In the genomic region with DNA sequence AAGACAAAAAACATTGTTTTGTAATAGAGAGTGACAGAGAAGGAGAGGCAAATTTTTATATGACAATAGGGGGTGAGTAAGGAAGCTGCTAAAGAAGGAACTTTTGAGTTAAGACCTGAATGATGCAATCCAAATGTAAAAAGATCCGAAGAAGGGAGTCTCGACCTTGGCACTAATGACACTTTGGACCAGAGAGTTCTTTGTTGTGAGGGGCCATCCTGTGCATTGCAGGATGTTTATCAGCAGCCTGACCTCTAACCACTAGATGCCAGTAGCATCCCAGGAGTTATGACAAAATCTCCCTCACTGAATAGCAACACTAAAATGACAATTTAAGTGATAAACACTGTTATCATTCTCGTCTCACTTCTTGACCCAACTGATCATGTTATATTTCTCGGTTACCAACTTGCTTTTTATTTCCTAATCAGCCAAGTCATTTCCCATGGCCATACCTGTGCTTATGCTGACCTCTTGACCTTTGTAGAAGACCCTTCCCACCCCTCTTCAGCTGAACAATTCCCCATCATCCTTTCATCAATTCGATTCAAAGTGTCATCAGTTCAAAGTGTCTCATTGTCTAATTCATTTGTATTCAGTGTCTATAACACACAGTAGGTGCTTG, we compare ENCODE assay signal across 13 cellular contexts. TPM values are rescaled to one million over a fixed set of nuclear protein-coding genes. Genes with fewer than 3 reads are reported as not detected.
DNase-seq lines count a peak whose midpoint lies in the region; ATAC-seq and TF ChIP-seq lines count a peak whose summit lies in the region.
"Had no signal": no experiment of that assay in that cellular context is flagged by ENCODE, and none has a peak within 500 bp of the region (broad histone marks: within the 10 kb centered on the region; RNA-seq: fewer than 3 reads in every experiment).

No MANE protein-coding gene starts in this region.

- peak; percentile 57 for ATAC-seq in stimulated activated naive CD8-positive, alpha-beta T cell treated with anti-CD3 and anti-CD28 coated beads, Interleukin-15, amount 100 ng/mL, for 72 hours
- no peak for ATAC-seq in stimulated activated naive CD8-positive, alpha-beta T cell treated with anti-CD3 and anti-CD28 coated beads, Interleukin-15, Interleukin-2, amounts not matched to agents 100 U/mL and 50 U/mL, for 24 hours
- ATAC-seq in RWPE2 (ENCODE audit: low read depth) (no peak), GM21529 (IDR thresholded peaks at IDR 0.05; ENCODE audit: unreplicated experiment) (no peak)
- ATAC-seq: left colon had no signal

- no peaks in the 10 kb centered on the region for H3K36me3 Mint-ChIP-seq in CD4-positive, alpha-beta memory T cell

- peak in 1 of 2 donors; percentile 3 for DNase-seq in stimulated activated naive CD8-positive, alpha-beta T cell treated with anti-CD3 and anti-CD28 coated beads, Interleukin-15, amount 100 ng/mL, for 72 hours
- DNase-seq in stimulated activated naive CD8-positive, alpha-beta T cell treated with anti-CD3 and anti-CD28 coated beads, Interleukin-15, Interleukin-2, amounts not matched to agents 100 U/mL and 50 U/mL, for 24 hours = no peak
- DNase-seq in RWPE2 (ENCODE audit: low spot score) (no peak), fibroblast of peridontal ligament (ENCODE audit: extremely low read depth) (peak; percentile 53), iPS-NIHi11 (ENCODE audit: low spot score) (no peak), glomerular visceral epithelial cell (ENCODE audit: extremely low spot score) (no peak)
- DNase-seq in CD4-positive, alpha-beta memory T cell = no peak
- DNase-seq: activated T-cell treated with anti-CD3 and anti-CD28 coated beads, Interleukin-2, amount 50 U/mL, for 48 hours; effector CD8-positive, alpha-beta T cell; left colon; T-helper 2 cell had no signal

- intact Hi-C loops in CD4-positive, alpha-beta memory T cell (cut with micrococcal nuclease) = no loop called here

- H3K4me1 ChIP-seq in RWPE2 (ENCODE audit: insufficient read depth, poor library complexity, severe bottlenecking) = no peaks in the 10 kb centered on the region
- no peaks in the 10 kb centered on the region for H3K4me1 ChIP-seq in CD4-positive, alpha-beta memory T cell (ENCODE audit: insufficient read depth, low read length)

- POLR2A ChIA-PET in CD4-positive, alpha-beta memory T cell (lab: Charles Lee; ENCODE audit: partially characterized antibody) = no interaction called here

- no peaks in the 10 kb centered on the region for H3K9me3 Mint-ChIP-seq in stimulated activated naive CD8-positive, alpha-beta T cell treated with anti-CD3 and anti-CD28 coated beads, Interleukin-15, amount 100 ng/mL, for 72 hours
- H3K9me3 Mint-ChIP-seq in CD4-positive, alpha-beta memory T cell = no peaks in the 10 kb centered on the region

- TF ChIP-seq CTCF in RWPE2 (IDR thresholded peaks at IDR 0.05; ENCODE audit: poor library complexity, severe bottlenecking) = peak; percentile 36

- no peaks in the 10 kb centered on the region for H3K4me1 Mint-ChIP-seq in stimulated activated naive CD8-positive, alpha-beta T cell treated with anti-CD3 and anti-CD28 coated beads, Interleukin-15, amount 100 ng/mL, for 72 hours
- no peaks in the 10 kb centered on the region for H3K4me1 Mint-ChIP-seq in CD4-positive, alpha-beta memory T cell

- peaks cover 57% of the 10 kb centered on the region for H3K27me3 Mint-ChIP-seq in stimulated activated naive CD8-positive, alpha-beta T cell treated with anti-CD3 and anti-CD28 coated beads, Interleukin-15, amount 100 ng/mL, for 72 hours
- peaks cover 11 to 19% of the 10 kb centered on the region in 2 donors for H3K27me3 Mint-ChIP-seq in CD4-positive, alpha-beta memory T cell

- H3K27me3 ChIP-seq in RWPE2 (ENCODE audit: insufficient read depth, poor library complexity, severe bottlenecking) = no peaks in the 10 kb centered on the region
- H3K27me3 ChIP-seq in CD4-positive, alpha-beta memory T cell (ENCODE audit: insufficient read depth, low read length) = no peaks in the 10 kb centered on the region
- H3K27me3 ChIP-seq: right atrium auricular region had no signal

- H3K9me3 ChIP-seq in RWPE2 (ENCODE audit: severe bottlenecking) = no peaks in the 10 kb centered on the region
- no peaks in the 10 kb centered on the region for H3K9me3 ChIP-seq in CD4-positive, alpha-beta memory T cell (ENCODE audit: control insufficient read depth in 1 of 2, low read length in 2 of 2)
- H3K9me3 ChIP-seq: right atrium auricular region had no signal

- CTCF ChIA-PET in CD4-positive, alpha-beta memory T cell (lab: Charles Lee; ENCODE audit: partially characterized antibody) = no interaction called here

- H3K36me3 ChIP-seq in RWPE2 (ENCODE audit: low read depth) = no peaks in the 10 kb centered on the region
- no peaks in the 10 kb centered on the region for H3K36me3 ChIP-seq in CD4-positive, alpha-beta memory T cell (ENCODE audit: insufficient read depth, low read length)
- H3K36me3 ChIP-seq: right atrium auricular region had no signal

- H3K27ac Mint-ChIP-seq in stimulated activated naive CD8-positive, alpha-beta T cell treated with anti-CD3 and anti-CD28 coated beads, Interleukin-15, amount 100 ng/mL, for 72 hours = no peak overlapping the region
- no peak overlapping the region for H3K27ac Mint-ChIP-seq in CD4-positive, alpha-beta memory T cell

- H3K27ac ChIP-seq in RWPE2 (ENCODE audit: poor library complexity, severe bottlenecking) = no peak overlapping the region
- H3K27ac ChIP-seq in CD4-positive, alpha-beta memory T cell (ENCODE audit: low read depth, low read length) = no peak overlapping the region
- H3K27ac ChIP-seq: right atrium auricular region had no signal

- H3K4me3 ChIP-seq in RWPE2 (ENCODE audit: severe bottlenecking) = no peak overlapping the region
- H3K4me3 ChIP-seq in CD4-positive, alpha-beta memory T cell (ENCODE audit: low read length in 2 of 2) = no peak overlapping the region
- H3K4me3 ChIP-seq: right atrium auricular region had no signal

- H3K4me3 Mint-ChIP-seq in stimulated activated naive CD8-positive, alpha-beta T cell treated with anti-CD3 and anti-CD28 coated beads, Interleukin-15, amount 100 ng/mL, for 72 hours = no peak overlapping the region
- no peak overlapping the region for H3K4me3 Mint-ChIP-seq in CD4-positive, alpha-beta memory T cell

RNA-seq across cellular contexts. Expression of a gene that starts 30.0 kb away (rescaled TPM):
- total RNA-seq in CD4-positive, alpha-beta memory T cell = under 1 TPM in 1 of 2 experiments, not detected in 1; 0.11 TPM
- not detected for polyA plus RNA-seq in CD4-positive, alpha-beta memory T cell
